ENCODE assay signal across 15 cellular contexts in the genomic region with DNA sequence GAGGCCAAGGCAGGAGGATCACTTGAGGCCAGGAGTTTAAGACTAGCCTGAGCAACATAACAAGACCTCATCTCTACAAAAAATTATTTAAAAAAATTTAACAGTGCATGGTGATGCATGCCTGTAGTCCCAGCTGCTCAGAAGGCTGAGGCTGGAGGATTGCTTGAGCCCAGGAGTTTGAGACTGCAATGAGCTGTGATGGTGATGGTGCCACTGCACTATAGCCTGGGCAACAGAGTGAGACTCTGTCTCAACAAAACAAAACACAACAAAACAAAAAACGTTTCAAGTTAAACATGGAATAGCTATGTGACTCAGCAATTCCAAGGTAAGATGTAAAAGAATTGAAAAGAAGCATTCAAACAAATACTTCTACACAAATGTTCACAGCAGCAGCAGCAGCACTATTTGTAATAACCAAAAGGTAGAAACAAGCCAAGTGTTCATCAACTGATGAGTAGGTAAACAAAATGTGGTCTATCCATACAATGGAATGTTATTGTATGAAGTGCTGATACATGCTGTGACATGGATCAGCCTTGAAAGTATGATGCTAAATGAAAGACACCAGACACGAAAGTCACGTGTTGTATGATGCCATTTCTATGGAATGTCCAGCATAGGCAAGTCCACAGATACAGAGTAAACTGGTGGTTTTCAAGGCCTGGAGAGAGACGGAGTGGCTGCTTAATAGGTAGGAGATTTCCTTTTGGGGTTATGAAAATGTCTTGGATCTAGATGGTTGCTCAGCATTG. TPM values are rescaled to one million over a fixed set of nuclear protein-coding genes. Genes with fewer than 3 reads are reported as not detected.
DNase-seq lines count a peak whose midpoint lies in the region; FAIRE-seq and TF ChIP-seq lines count a peak whose summit lies in the region.
"Had no signal": no experiment of that assay in that cellular context is flagged by ENCODE, and none has a peak within 500 bp of the region (broad histone marks: within the 10 kb centered on the region; RNA-seq: fewer than 3 reads in every experiment).

No MANE protein-coding gene starts in this region.

- no peak for TF ChIP-seq POLR2A in H54 (IDR thresholded peaks at IDR 0.05; ENCODE audit: low read depth, low read length)

- peaks cover 12% of the 10 kb centered on the region for H3K9me3 Mint-ChIP-seq in osteocyte (ENCODE audit: unreplicated experiment)
- H3K9me3 Mint-ChIP-seq in activated T-helper 2 cell treated with anti-CD3 and anti-CD28 coated beads, Interferon-gamma antibody, Interleukin-2, Interleukin-4, amounts not matched to agents 10 μg/mL and 5 μg/mL and 100 μg/mL, durations not matched to agents 14 hours and 24 hours and 36 hours: no peaks in the 10 kb centered on the region

- peak overlapping the region; percentile 46 for H3K27ac Mint-ChIP-seq in osteocyte (ENCODE audit: unreplicated experiment)
- H3K27ac Mint-ChIP-seq in activated T-helper 2 cell treated with anti-CD3 and anti-CD28 coated beads, Interferon-gamma antibody, Interleukin-2, Interleukin-4, amounts not matched to agents 10 μg/mL and 5 μg/mL and 100 μg/mL, durations not matched to agents 14 hours and 24 hours and 36 hours: no peak overlapping the region

- TF ChIP-seq CTCF in epithelial cell of esophagus (IDR thresholded peaks at IDR 0.05; ENCODE audit: insufficient read depth, low read depth, low read length, missing control alignments) (no peak), osteocyte (IDR thresholded peaks at IDR 0.05) (no peak)

- no peaks in the 10 kb centered on the region for H3K27me3 ChIP-seq in SJCRH30
- H3K27me3 ChIP-seq: heart left ventricle, pancreas, stomach had no signal

- no peaks in the 10 kb centered on the region for H3K36me3 ChIP-seq in SJCRH30
- H3K36me3 ChIP-seq: heart left ventricle, pancreas, stomach had no signal

- no peaks in the 10 kb centered on the region; the same call in 1 of the 2 replicates for H3K9me3 ChIP-seq in SJCRH30 (replicated peaks)
- H3K9me3 ChIP-seq: pancreas, stomach had no signal

- H3K4me3 ChIP-seq in SJCRH30: no peak overlapping the region
- peak overlapping the region; percentile 58 for H3K4me3 ChIP-seq in epithelial cell of esophagus (ENCODE audit: low read length)
- H3K4me3 ChIP-seq: heart left ventricle, pancreas, stomach had no signal

- peaks cover 18% of the 10 kb centered on the region for H3K36me3 Mint-ChIP-seq in osteocyte (ENCODE audit: unreplicated experiment)
- no peaks in the 10 kb centered on the region for H3K36me3 Mint-ChIP-seq in activated T-helper 2 cell treated with anti-CD3 and anti-CD28 coated beads, Interferon-gamma antibody, Interleukin-2, Interleukin-4, amounts not matched to agents 10 μg/mL and 5 μg/mL and 100 μg/mL, durations not matched to agents 14 hours and 24 hours and 36 hours (ENCODE audit: low read depth)

- FAIRE-seq in H54 (lab: Jason Lieb, UNC): peak; percentile 97
- FAIRE-seq: D721Med had no signal

- DNase-seq in H54 (ENCODE audit: insufficient read length, low spot score): peak; percentile 34
- DNase-seq in SJCRH30: peak; percentile 17 to 31
- peak; percentile 99 for DNase-seq in epithelial cell of esophagus (ENCODE audit: low read depth)
- no peak for DNase-seq in osteocyte (ENCODE audit: extremely low spot score, unreplicated experiment)
- no peak for DNase-seq in KG1 (lab: John Stamatoyannopoulos, UW)
- no peak for DNase-seq in SW 1271 (lab: John Stamatoyannopoulos, UW)
- no peak for DNase-seq in activated T-helper 2 cell treated with anti-CD3 and anti-CD28 coated beads, Interferon-gamma antibody, Interleukin-2, Interleukin-4, amounts not matched to agents 10 μg/mL and 5 μg/mL and 100 μg/mL, durations not matched to agents 14 hours and 24 hours and 36 hours (ENCODE audit: low spot score)
- no peak for DNase-seq in AML-193 (lab: John Stamatoyannopoulos, UW)
- DNase-seq: activated CD4-positive, CD25-positive, alpha-beta regulatory T cell treated with anti-CD3 and anti-CD28 coated beads, Interleukin-2, amount 50 U/mL, for 72 hours; activated effector memory CD4-positive, alpha-beta T cell treated with Interleukin-2 at 50 U/mL for 16 hours; heart left ventricle; NCI-H2171 treated with DMSO at 0.1 percent for 48 hours; pancreas; stomach had no signal

- H3K27ac ChIP-seq in SJCRH30: no peak overlapping the region
- H3K27ac ChIP-seq: heart left ventricle, pancreas, stomach had no signal

- intact Hi-C loops in activated T-helper 2 cell treated with anti-CD3 and anti-CD28 coated beads, Interferon-gamma antibody, Interleukin-2, Interleukin-4, amounts not matched to agents 10 μg/mL and 5 μg/mL and 100 μg/mL, durations not matched to agents 14 hours and 24 hours and 36 hours (cut with micrococcal nuclease): no loop called here

- H3K4me1 ChIP-seq in SJCRH30: peaks cover 2% of the 10 kb centered on the region; the same call in 1 of the 2 replicates
- H3K4me1 ChIP-seq: heart left ventricle, pancreas, stomach had no signal

- H3K27me3 Mint-ChIP-seq in osteocyte (ENCODE audit: unreplicated experiment): no peaks in the 10 kb centered on the region
- peaks cover 8% of the 10 kb centered on the region for H3K27me3 Mint-ChIP-seq in activated T-helper 2 cell treated with anti-CD3 and anti-CD28 coated beads, Interferon-gamma antibody, Interleukin-2, Interleukin-4, amounts not matched to agents 10 μg/mL and 5 μg/mL and 100 μg/mL, durations not matched to agents 14 hours and 24 hours and 36 hours (ENCODE audit: low read depth)

- no peak overlapping the region for H3K4me3 Mint-ChIP-seq in osteocyte (ENCODE audit: unreplicated experiment)
- H3K4me3 Mint-ChIP-seq in activated T-helper 2 cell treated with anti-CD3 and anti-CD28 coated beads, Interferon-gamma antibody, Interleukin-2, Interleukin-4, amounts not matched to agents 10 μg/mL and 5 μg/mL and 100 μg/mL, durations not matched to agents 14 hours and 24 hours and 36 hours (ENCODE audit: low read depth): no peak overlapping the region

- H3K4me1 Mint-ChIP-seq in osteocyte (ENCODE audit: unreplicated experiment): peaks cover 5% of the 10 kb centered on the region
- no peaks in the 10 kb centered on the region for H3K4me1 Mint-ChIP-seq in activated T-helper 2 cell treated with anti-CD3 and anti-CD28 coated beads, Interferon-gamma antibody, Interleukin-2, Interleukin-4, amounts not matched to agents 10 μg/mL and 5 μg/mL and 100 μg/mL, durations not matched to agents 14 hours and 24 hours and 36 hours (ENCODE audit: low read depth)

RNA-seq across cellular contexts. Expression of a gene that starts 31.4 kb away (rescaled TPM):
- 0.41 and 0.45 TPM in 2 replicates for total RNA-seq in SJCRH30 (2014; rRNA removed; shearing (Covaris generic))
- 2.4 and 2.6 TPM in 2 replicates for total RNA-seq in osteocyte
- total RNA-seq in activated T-helper 2 cell treated with anti-CD3 and anti-CD28 coated beads, Interferon-gamma antibody, Interleukin-2, Interleukin-4, amounts not matched to agents 10 μg/mL and 5 μg/mL and 100 μg/mL, durations not matched to agents 14 hours and 24 hours and 36 hours: 0.80 and 0.82 TPM in 2 replicates

Comparison
In these comparisons a context has a peak if more than half of its experiments do, and no peak if none do; other contexts are left out.
1. DNase-seq: peak in H54 (single experiment), SJCRH30 (2 of 2) and epithelial cell of esophagus (single experiment); none in osteocyte (single experiment), KG1 (single experiment), SW 1271 (0 of 2), activated T-helper 2 cell treated with anti-CD3 and anti-CD28 coated beads, Interferon-gamma antibody, Interleukin-2, Interleukin-4, amounts not matched to agents 10 μg/mL and 5 μg/mL and 100 μg/mL, durations not matched to agents 14 hours and 24 hours and 36 hours (single experiment) and AML-193 (0 of 2).